Comparison of ENCODE assay signal across 8 cellular contexts in genomic region chr12:120783197-120783596, GRCh38. TPM values are rescaled to one million over a fixed set of nuclear protein-coding genes. Genes with fewer than 3 reads are reported as not detected.
DNase-seq lines count a peak whose midpoint lies in the region; ATAC-seq and TF ChIP-seq lines count a peak whose summit lies in the region.

No MANE protein-coding gene starts in this region.

- in situ Hi-C loops in astrocyte of the spinal cord (cut with HindIII; ENCODE audit: low sequenced_read_pairs): no loop called here

- peaks cover 13% of the 10 kb centered on the region for H3K36me3 ChIP-seq in CD8-positive, alpha-beta memory T cell (ENCODE audit: insufficient read depth, low read length)
- H3K36me3 ChIP-seq in naive thymus-derived CD4-positive, alpha-beta T cell (ENCODE audit: control insufficient read depth in 2 of 3, insufficient read depth in 3 of 3, low read length in 3 of 3): peaks cover 0 to 25% (median 0%) of the 10 kb centered on the region in 3 experiments
- peaks cover 33% of the 10 kb centered on the region for H3K36me3 ChIP-seq in WERI-Rb-1

- CTCF ChIA-PET in CD8-positive, alpha-beta memory T cell (lab: Charles Lee): no interaction called here
- CTCF ChIA-PET in naive thymus-derived CD4-positive, alpha-beta T cell (lab: Charles Lee): interaction anchor here (0.5 to 1.0 kb wide), 2 partner anchors 12 to 22 kb away, joined by 3 to 5 read pairs; no protein-coding TSS in a partner anchor

- no peaks in the 10 kb centered on the region for H3K9me3 ChIP-seq in CD8-positive, alpha-beta memory T cell (ENCODE audit: low read length)
- H3K9me3 ChIP-seq in naive thymus-derived CD4-positive, alpha-beta T cell (ENCODE audit: control insufficient read depth in 2 of 3, low read length in 3 of 3): no peaks in the 10 kb centered on the region
- no peaks in the 10 kb centered on the region for H3K9me3 ChIP-seq in WERI-Rb-1 (ENCODE audit: severe bottlenecking)

- H3K27ac Mint-ChIP-seq in CD8-positive, alpha-beta memory T cell: peak overlapping the region in 7 of 8 donors; percentile 56 to 84 (median 77)
- peak overlapping the region in 7 of 9 donors; percentile 18 to 79 (median 61) for H3K27ac Mint-ChIP-seq in naive thymus-derived CD4-positive, alpha-beta T cell

- H3K4me3 Mint-ChIP-seq in CD8-positive, alpha-beta memory T cell: peak overlapping the region in 5 of 7 donors; percentile 18 to 70 (median 37)
- peak overlapping the region in 4 of 10 donors; percentile 4 to 56 (median 23) for H3K4me3 Mint-ChIP-seq in naive thymus-derived CD4-positive, alpha-beta T cell

- no peaks in the 10 kb centered on the region for H3K27me3 Mint-ChIP-seq in CD8-positive, alpha-beta memory T cell
- no peaks in the 10 kb centered on the region for H3K27me3 Mint-ChIP-seq in naive thymus-derived CD4-positive, alpha-beta T cell

- H3K4me1 ChIP-seq in CD8-positive, alpha-beta memory T cell (ENCODE audit: insufficient read depth, low read length): peaks cover 14% of the 10 kb centered on the region
- H3K4me1 ChIP-seq in naive thymus-derived CD4-positive, alpha-beta T cell (ENCODE audit: control insufficient read depth in 2 of 2, insufficient read depth in 2 of 2, low read length in 2 of 2): peaks cover 5% of the 10 kb centered on the region in 2 donors

- TF ChIP-seq CTCF in astrocyte of the spinal cord (IDR thresholded peaks at IDR 0.05; ENCODE audit: low read depth, low read length) (no peak), WERI-Rb-1 (IDR thresholded peaks at IDR 0.05; ENCODE audit: low read depth, low read length) (no peak)

- no peak overlapping the region for H3K4me3 ChIP-seq in CD8-positive, alpha-beta memory T cell (ENCODE audit: low read length)
- H3K4me3 ChIP-seq in astrocyte of the spinal cord (ENCODE audit: low read depth, low read length) (no peak overlapping the region), WERI-Rb-1 (ENCODE audit: low read depth, low read length) (no peak overlapping the region)
- no peak overlapping the region for H3K4me3 ChIP-seq in naive thymus-derived CD4-positive, alpha-beta T cell (ENCODE audit: low read length)

- no peaks in the 10 kb centered on the region for H3K9me3 Mint-ChIP-seq in CD8-positive, alpha-beta memory T cell
- no peaks in the 10 kb centered on the region for H3K9me3 Mint-ChIP-seq in naive thymus-derived CD4-positive, alpha-beta T cell

- no peak for ATAC-seq in naive thymus-derived CD4-positive, alpha-beta T cell
- ATAC-seq in HG03135 (IDR thresholded peaks at IDR 0.05; ENCODE audit: unreplicated experiment): no peak

- peaks cover 30 to 47% (median 35%) of the 10 kb centered on the region in 3 donors for H3K4me1 Mint-ChIP-seq in CD8-positive, alpha-beta memory T cell
- peaks cover 9 to 50% (median 33%) of the 10 kb centered on the region in 7 donors for H3K4me1 Mint-ChIP-seq in naive thymus-derived CD4-positive, alpha-beta T cell

- H3K27ac ChIP-seq in CD8-positive, alpha-beta memory T cell (ENCODE audit: low read depth, low read length): no peak overlapping the region
- peak overlapping the region; percentile 3 for H3K27ac ChIP-seq in naive thymus-derived CD4-positive, alpha-beta T cell (ENCODE audit: low read depth, low read length)
- H3K27ac ChIP-seq in WERI-Rb-1: no peak overlapping the region

- POLR2A ChIA-PET in CD8-positive, alpha-beta memory T cell (lab: Charles Lee): interaction anchor here (0.7 kb wide), 2 partner anchors 9 to 75 kb away, joined by 3 to 6 read pairs; no protein-coding TSS in a partner anchor
- POLR2A ChIA-PET in naive thymus-derived CD4-positive, alpha-beta T cell (lab: Charles Lee): no interaction called here

- H3K27me3 ChIP-seq in CD8-positive, alpha-beta memory T cell (ENCODE audit: insufficient read depth, low read length, poor library complexity, severe bottlenecking): no peaks in the 10 kb centered on the region
- no peaks in the 10 kb centered on the region for H3K27me3 ChIP-seq in naive thymus-derived CD4-positive, alpha-beta T cell (ENCODE audit: control insufficient read depth in 2 of 2, insufficient read depth in 2 of 2, low read length in 2 of 2)
- H3K27me3 ChIP-seq in WERI-Rb-1 (ENCODE audit: insufficient read depth, low read depth, severe bottlenecking): no peaks in the 10 kb centered on the region

- no peak for DNase-seq in CD8-positive, alpha-beta memory T cell
- peak; percentile 84 for DNase-seq in LHCN-M2 (ENCODE audit: low read depth)
- DNase-seq in astrocyte of the spinal cord (ENCODE audit: low read depth, low spot score): peak; percentile 71
- no peak for DNase-seq in naive thymus-derived CD4-positive, alpha-beta T cell
- no peak for DNase-seq in DMS114 treated with DMSO at 0.1 percent for 48 hours (lab: John Stamatoyannopoulos, UW; ENCODE audit: unreplicated experiment)
- no peak for DNase-seq in iPS-NIHi11 (ENCODE audit: low spot score)
- no peak for DNase-seq in WERI-Rb-1

- intact Hi-C loops in naive thymus-derived CD4-positive, alpha-beta T cell (cut with micrococcal nuclease): no loop called here

- H3K36me3 Mint-ChIP-seq in CD8-positive, alpha-beta memory T cell: peaks cover 0 to 54% (median 7%) of the 10 kb centered on the region in 3 donors
- peaks cover 6 to 36% (median 16%) of the 10 kb centered on the region in 5 donors for H3K36me3 Mint-ChIP-seq in naive thymus-derived CD4-positive, alpha-beta T cell

RNA-seq across cellular contexts. Expression of gene ACADS, which starts 57.6 kb away (rescaled TPM):
- total RNA-seq in CD8-positive, alpha-beta memory T cell: 10 to 100 TPM; 11.2 to 12.1 TPM
- 19.7 TPM for polyA plus RNA-seq in CD8-positive, alpha-beta memory T cell
- 15.5 and 16.9 TPM in 2 replicates for total RNA-seq in LHCN-M2 (2014; rRNA removed)
- 7.8 TPM for polyA plus RNA-seq in LHCN-M2 (2012)
- 10 to 100 TPM; 10.4 to 18.1 (median 15.7) TPM for total RNA-seq in naive thymus-derived CD4-positive, alpha-beta T cell
- polyA plus RNA-seq in naive thymus-derived CD4-positive, alpha-beta T cell: 10 to 100 TPM; 18.4 to 28.7 TPM

Comparison
In these comparisons a context has a peak if more than half of its experiments do, and no peak if none do; other contexts are left out.
1. DNase-seq: peak in LHCN-M2 (single experiment) and astrocyte of the spinal cord (single experiment); none in CD8-positive, alpha-beta memory T cell (0 of 5), naive thymus-derived CD4-positive, alpha-beta T cell (0 of 9), DMS114 treated with DMSO at 0.1 percent for 48 hours (single experiment), iPS-NIHi11 (single experiment) and WERI-Rb-1 (single experiment).